Comparison of ENCODE assay signal across 14 cellular contexts in genomic region chr5:91091471-91092234, GRCh38.
DNase-seq lines count a peak whose midpoint lies in the region; ATAC-seq, FAIRE-seq and TF ChIP-seq lines count a peak whose summit lies in the region.
"Had no signal": no experiment of that assay in that cellular context is flagged by ENCODE, and none has a peak within 500 bp of the region (broad histone marks: within the 10 kb centered on the region; RNA-seq: fewer than 3 reads in every experiment).

No MANE protein-coding gene starts in this region.

- H3K56ac ChIP-seq in mesendoderm (ENCODE audit: low read length): no peak overlapping the region

- DNase-seq in NCI-H526 (lab: John Stamatoyannopoulos, UW): peak; percentile 6 to 10
- DNase-seq in K562 (ENCODE audit: extremely low read depth in 1 of 4, low spot score in 3 of 4): no peak
- DNase-seq in mesendoderm: peak; percentile 29
- DNase-seq in thyroid gland: no peak
- no peak for DNase-seq in DMS79 treated with DMSO at 0.1 percent for 48 hours (lab: John Stamatoyannopoulos, UW)
- no peak for DNase-seq in AML-193 (lab: John Stamatoyannopoulos, UW)
- DNase-seq: Caco-2; CD8-positive, alpha-beta memory T cell; GOT3; HCEC 1CT; HFFc6 had no signal

- TF ChIP-seq POLR2A in K562 (conservative IDR thresholded peaks at IDR 0.05) (no peak), thyroid gland (IDR thresholded peaks at IDR 0.05) (no peak)

- ATAC-seq in K562 (no peak), HG03520 (IDR thresholded peaks at IDR 0.05; ENCODE audit: unreplicated experiment) (no peak)

- no peak overlapping the region for H2AFZ ChIP-seq in K562 (ENCODE audit: low read depth, low read length)

- POLR2A ChIA-PET in K562 (lab: Yijun Ruan, JAX): interaction anchor here (0.7 to 1.2 kb wide), 3 partner anchors 8 to 289 kb away, joined by 3 to 4 read pairs (median 3); no protein-coding TSS in a partner anchor

- no peaks in the 10 kb centered on the region for H3K9me1 ChIP-seq in K562 (ENCODE audit: control insufficient read depth, insufficient read depth, low read length)

- TF ChIP-seq RAD21 in K562 (CRISPR knock-in tag; conservative IDR thresholded peaks at IDR 0.05 in 1 of 2, IDR thresholded peaks at IDR 0.05 in 1 of 2): no peak

- no peak overlapping the region for H3K23ac ChIP-seq in mesendoderm (ENCODE audit: low read length)

- H3K4me1 ChIP-seq in K562 (replicated peaks in 1 of 2; ENCODE audit: control insufficient read depth in 2 of 2, insufficient read depth in 2 of 2, low read length in 2 of 2): no peaks in the 10 kb centered on the region; a peak in 1 of 5 replicates
- H3K4me1 ChIP-seq in mesendoderm (ENCODE audit: control insufficient read depth, low read depth, low read length): no peaks in the 10 kb centered on the region
- H3K4me1 ChIP-seq in thyroid gland: peaks cover 43 to 52% of the 10 kb centered on the region in 2 donors

- H3K79me1 ChIP-seq in mesendoderm (ENCODE audit: low read length): no peaks in the 10 kb centered on the region

- H3K27me3 ChIP-seq in K562 (ENCODE audit: control insufficient read depth in 2 of 2, insufficient read depth in 2 of 2, low read length in 2 of 2) (no peaks in the 10 kb centered on the region), mesendoderm (ENCODE audit: insufficient read depth, low read length, poor library complexity) (no peaks in the 10 kb centered on the region), thyroid gland (no peaks in the 10 kb centered on the region)

- H2AK5ac ChIP-seq in mesendoderm (ENCODE audit: low read length): no peak overlapping the region

- H3K9me3 ChIP-seq in K562 (replicated peaks; ENCODE audit: control insufficient read depth, insufficient read depth, low read depth, low read length): no peaks in the 10 kb centered on the region
- H3K9me3 ChIP-seq in thyroid gland: no peaks in the 10 kb centered on the region
- H3K9me3 ChIP-seq: A549, Caco-2 had no signal

- CTCF ChIA-PET in K562 (lab: Yijun Ruan, JAX; ENCODE audit: low intra/inter-chr PET ratio): no interaction called here

- TF ChIP-seq CTCF in K562 (IDR thresholded peaks at IDR 0.05 in 2 of 3, conservative IDR thresholded peaks at IDR 0.05 in 1 of 3; ENCODE audit: insufficient read depth in 2 of 3, low read depth in 1 of 3, low read length in 3 of 3) (no peak), thyroid gland (IDR thresholded peaks at IDR 0.05) (no peak)

- H2BK120ac ChIP-seq in mesendoderm (ENCODE audit: low read depth, low read length): no peak overlapping the region

- no peak overlapping the region for H3K18ac ChIP-seq in mesendoderm (ENCODE audit: low read length)

- no peak overlapping the region for H3K4me2 ChIP-seq in K562 (ENCODE audit: insufficient read depth, low read length)
- H3K4me2 ChIP-seq in mesendoderm (ENCODE audit: low read length): no peak overlapping the region
- H3K4me2 ChIP-seq: A549, KMS-11 had no signal

- no peak overlapping the region for H2BK15ac ChIP-seq in mesendoderm (replicated peaks; ENCODE audit: low read depth)

- no peaks in the 10 kb centered on the region for H3K79me2 ChIP-seq in K562 (ENCODE audit: control insufficient read depth, insufficient read depth, low read length)
- H3K79me2 ChIP-seq in mesendoderm (ENCODE audit: control insufficient read depth, insufficient read depth, low read length): no peaks in the 10 kb centered on the region

- H4K8ac ChIP-seq in mesendoderm (ENCODE audit: low read depth, low read length): no peak overlapping the region

- H3K27ac ChIP-seq in K562 (ENCODE audit: extremely low read depth, low read depth, low read length): no peak overlapping the region
- H3K27ac ChIP-seq in mesendoderm (ENCODE audit: low read depth, low read length): no peak overlapping the region
- peak overlapping the region; percentile 47 to 78 (median 69) for H3K27ac ChIP-seq in thyroid gland
- H3K27ac ChIP-seq: A549, KMS-11 had no signal

- 73% methylated on average over 4 of the region's 4 CpGs for WGBS in K562 (ENCODE audit: insufficient coverage, low coverage, missing lambda C conversion rate)
- no CpG with 5 or more reads among the region's 4 CpGs for WGBS in mesendoderm (ENCODE audit: extremely low coverage, insufficient coverage, low lambda C conversion rate)
- WGBS in thyroid gland, 2 donors: 71 to 74% methylated on average over 4 of the region's 4 CpGs

- H2BK5ac ChIP-seq in mesendoderm (ENCODE audit: low read length): no peak overlapping the region

- no peak for FAIRE-seq in K562 (lab: Jason Lieb, UNC)
- FAIRE-seq: A549 had no signal

- no peaks in the 10 kb centered on the region for H4K20me1 ChIP-seq in K562 (replicated peaks; ENCODE audit: control insufficient read depth, insufficient read depth, low read length)

- intact Hi-C loops in K562 (cut with micrococcal nuclease) (no loop called here), thyroid gland (cut with DNase I) (loop anchor here (10.0 kb wide), 1 partner anchor 157 kb away; no protein-coding TSS in a partner anchor)

- H3K36me3 ChIP-seq in K562 (ENCODE audit: control insufficient read depth, insufficient read depth, low read length) (peaks cover 2% of the 10 kb centered on the region; the same call in 1 of the 3 replicates), mesendoderm (ENCODE audit: control insufficient read depth, insufficient read depth, low read length) (no peaks in the 10 kb centered on the region), thyroid gland (no peaks in the 10 kb centered on the region)

- TF ChIP-seq EP300 in K562 (IDR thresholded peaks at IDR 0.05; ENCODE audit: low read length): no peak

- no peak overlapping the region for H3K4ac ChIP-seq in mesendoderm (ENCODE audit: low read depth, low read length)

- no TSS peak for BruUV-seq in K562 (replicated peaks; lab: Mats Ljungman, UMichigan)

- no peak overlapping the region for H4K5ac ChIP-seq in mesendoderm (ENCODE audit: low read length)

- no peak overlapping the region for H3K9ac ChIP-seq in K562 (ENCODE audit: insufficient read depth in 1 of 2, low read depth in 2 of 2, low read length in 2 of 2)
- no peak overlapping the region for H3K9ac ChIP-seq in mesendoderm (ENCODE audit: low read length)
- H3K9ac ChIP-seq: KMS-11 had no signal

- in situ Hi-C loops in K562 (cut with MboI): loop anchor here (5.0 kb wide), 1 partner anchor 219 kb away; no protein-coding TSS in a partner anchor

- H3K4me3 ChIP-seq in K562 (no peak overlapping the region), mesendoderm (ENCODE audit: low read length) (no peak overlapping the region), thyroid gland (replicated peaks in 1 of 3) (no peak overlapping the region)
- H3K4me3 ChIP-seq: A549 had no signal

TF ChIP-seq in K562, 482 proteins besides CTCF, POLR2A, EP300 and RAD21 (continues in another document):
- TF ChIP-seq MCM2 (IDR thresholded peaks at IDR 0.05; ENCODE audit: low read depth) (no peak), XRCC3 (IDR thresholded peaks at IDR 0.05) (no peak), ZNF280A (IDR thresholded peaks at IDR 0.05; ENCODE audit: low read depth, partially characterized antibody) (no peak), MEIS2 (IDR thresholded peaks at IDR 0.05; ENCODE audit: partially characterized antibody) (peak; percentile 71), ZNF316 (IDR thresholded peaks at IDR 0.05) (peak; percentile 9; the same call in 1 of the 2 replicates), ZNF512 (tag; IDR thresholded peaks at IDR 0.05) (no peak), PBX2 (CRISPR knock-in tag; IDR thresholded peaks at IDR 0.05; ENCODE audit: low read depth) (no peak), PBX2 (tag; conservative IDR thresholded peaks at IDR 0.05; ENCODE audit: low read depth) (peak; percentile 52; the same call in 1 of the 2 replicates)

Comparison
In these comparisons a context has a peak if more than half of its experiments do, and no peak if none do; other contexts are left out.
1. DNase-seq: peak in NCI-H526 (2 of 2) and mesendoderm (single experiment); none in K562 (0 of 4), thyroid gland (0 of 2), DMS79 treated with DMSO at 0.1 percent for 48 hours (single experiment) and AML-193 (0 of 2).
2. H3K27ac ChIP-seq: peak in thyroid gland (3 of 3); none in K562 (single experiment) and mesendoderm (single experiment).